ENCODE assay signal across 1 cellular context in the genomic region with DNA sequence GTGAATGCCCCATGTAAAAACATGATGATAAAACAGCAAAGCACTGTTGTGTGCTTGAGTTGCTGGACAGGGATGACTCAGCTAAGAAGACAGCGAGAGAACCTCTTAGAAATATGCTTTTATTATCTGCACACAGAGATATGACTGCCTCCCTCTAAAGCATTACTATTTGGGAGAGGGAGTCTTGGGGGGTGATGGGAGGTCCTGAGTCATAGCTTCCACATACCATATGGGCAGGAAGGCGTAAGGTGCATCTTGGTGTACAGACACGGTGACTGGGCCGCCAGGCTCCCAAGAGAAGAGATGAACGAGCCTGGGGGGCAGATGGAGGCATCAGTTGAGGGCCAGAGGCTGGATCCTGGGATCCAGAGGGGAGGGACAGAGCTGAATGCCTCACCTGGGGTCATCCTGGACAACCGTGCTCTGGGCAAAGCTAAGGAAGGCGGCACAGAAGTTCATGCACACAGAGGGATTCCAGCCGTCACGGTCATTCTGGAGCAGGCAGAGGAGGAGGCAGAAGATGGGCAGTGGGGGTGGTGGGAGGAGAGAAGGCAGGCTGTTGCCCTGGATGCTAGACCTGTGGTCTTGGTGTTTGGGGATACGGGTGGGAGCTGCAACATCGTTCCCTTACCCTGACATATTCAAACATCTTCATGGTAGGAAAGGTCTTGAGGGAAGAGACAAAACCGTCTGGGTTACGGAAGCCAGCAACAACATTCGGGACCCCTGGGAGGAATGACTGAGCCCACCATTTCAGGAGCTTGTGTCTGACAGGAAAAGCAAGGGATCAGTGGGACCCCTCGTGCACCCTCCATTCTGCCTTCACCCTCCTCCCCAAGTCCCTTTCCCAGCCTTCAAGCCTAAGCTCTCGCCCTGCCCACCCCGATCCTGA.
TF ChIP-seq lines count a peak whose summit lies in the region.

No MANE protein-coding gene starts in this region.

TF ChIP-seq in GM12878, 131 proteins besides CTCF, POLR2A, EP300 and RAD21:
- TF ChIP-seq BCL11A (IDR thresholded peaks at IDR 0.05; ENCODE audit: low read depth, low read length) (no peak), PAX5 (IDR thresholded peaks at IDR 0.05; ENCODE audit: borderline replicate concordance, low read depth, low read length) (no peak)
- TF ChIP-seq, protein P1, sequence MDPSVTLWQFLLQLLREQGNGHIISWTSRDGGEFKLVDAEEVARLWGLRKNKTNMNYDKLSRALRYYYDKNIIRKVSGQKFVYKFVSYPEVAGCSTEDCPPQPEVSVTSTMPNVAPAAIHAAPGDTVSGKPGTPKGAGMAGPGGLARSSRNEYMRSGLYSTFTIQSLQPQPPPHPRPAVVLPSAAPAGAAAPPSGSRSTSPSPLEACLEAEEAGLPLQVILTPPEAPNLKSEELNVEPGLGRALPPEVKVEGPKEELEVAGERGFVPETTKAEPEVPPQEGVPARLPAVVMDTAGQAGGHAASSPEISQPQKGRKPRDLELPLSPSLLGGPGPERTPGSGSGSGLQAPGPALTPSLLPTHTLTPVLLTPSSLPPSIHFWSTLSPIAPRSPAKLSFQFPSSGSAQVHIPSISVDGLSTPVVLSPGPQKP (IDR thresholded peaks at IDR 0.05; ENCODE audit: low read depth, low read length) = no peak
